10 cellular contexts compared by ENCODE assay signal in genomic region chrX:133413218-133413925, GRCh38. TPM values are rescaled to one million over a fixed set of nuclear protein-coding genes. Genes with fewer than 3 reads are reported as not detected.
DNase-seq lines count a peak whose midpoint lies in the region; ATAC-seq, FAIRE-seq and TF ChIP-seq lines count a peak whose summit lies in the region.
"Had no signal": no experiment of that assay in that cellular context is flagged by ENCODE, and none has a peak within 500 bp of the region (broad histone marks: within the 10 kb centered on the region; RNA-seq: fewer than 3 reads in every experiment).

No MANE protein-coding gene starts in this region.

- no peak overlapping the region for H4K8ac ChIP-seq in H1 (ENCODE audit: extremely low read depth, insufficient read depth, low read length)

- no peak overlapping the region for H2BK120ac ChIP-seq in H1 (replicated peaks; ENCODE audit: low read depth, low read length)

- no peak overlapping the region for H3K14ac ChIP-seq in H1 (ENCODE audit: insufficient read length)

- H3K27ac ChIP-seq in H1 (ENCODE audit: low read depth, low read length) (no peak overlapping the region), tibial artery (peak overlapping the region; percentile 84 to 86)

- intact Hi-C loops in mucosa of descending colon (cut with DNase I, micrococcal nuclease) = loop anchor here in 1 of 2 donors (10.0 kb wide), 1 partner anchor 79 kb away; no protein-coding TSS in a partner anchor
- intact Hi-C loops in tibial artery (cut with DNase I; ENCODE audit: low total_unique reads) = no loop called here

- no peak overlapping the region for H2AK5ac ChIP-seq in H1 (ENCODE audit: low read depth, low read length)

- H3K18ac ChIP-seq in H1 (ENCODE audit: extremely low read depth, low read length) = no peak overlapping the region; the same call in 1 of the 2 replicates

- 4% methylated on average over 14 of the region's 38 CpGs; no CpG with 5 or more reads in 1 of the 2 experiments for WGBS in H1 (ENCODE audit: extremely low coverage in 1 of 2, insufficient coverage in 1 of 2, insufficient read length in 1 of 2, insufficient replicate concordance in 2 of 2, low coverage in 1 of 2, low lambda C conversion rate in 2 of 2, missing lambda C conversion rate in 1 of 2), 2 experiments

- H3K23me2 ChIP-seq in H1 (ENCODE audit: low read depth, low read length) = peaks cover 7% of the 10 kb centered on the region; the same call in 1 of the 2 replicates

- no peak overlapping the region for H2BK20ac ChIP-seq in H1 (ENCODE audit: low read length)

- H3K4ac ChIP-seq in H1 (replicated peaks; ENCODE audit: insufficient read length, low read depth, low read length) = no peak overlapping the region

- peaks cover 17 to 27% of the 10 kb centered on the region in 2 experiments for H4K20me1 ChIP-seq in H1 (replicated peaks in 1 of 2; ENCODE audit: control insufficient read depth in 1 of 2, insufficient read depth in 2 of 2, low read length in 2 of 2)

- no peak for FAIRE-seq in H1 (lab: Jason Lieb, UNC)

- H3K9ac ChIP-seq in H1 (replicated peaks in 1 of 4; ENCODE audit: extremely low read depth in 1 of 4, low read depth in 3 of 4, low read length in 3 of 4) = peak overlapping the region in 1 of 4 experiments; percentile 48; a peak in 2 of 7 replicates

- H3K9me3 ChIP-seq in H1 (ENCODE audit: insufficient read depth in 2 of 2, low read depth in 1 of 2, low read length in 1 of 2) (no peaks in the 10 kb centered on the region), mucosa of descending colon (no peaks in the 10 kb centered on the region), tibial artery (no peaks in the 10 kb centered on the region)

- no peak overlapping the region for H2BK5ac ChIP-seq in H1 (ENCODE audit: low read depth, low read length)

- H3K4me1 ChIP-seq in H1 (replicated peaks in 1 of 4; ENCODE audit: control insufficient read depth in 3 of 4, insufficient read depth in 4 of 4, low read length in 3 of 4) = peaks cover 0 to 15% (median 6%) of the 10 kb centered on the region in 4 experiments; a peak in 4 of 7 replicates
- no peaks in the 10 kb centered on the region for H3K4me1 ChIP-seq in mucosa of descending colon (ENCODE audit: low read depth)
- H3K4me1 ChIP-seq in tibial artery = peaks cover 0 to 33% (median 2%) of the 10 kb centered on the region in 4 donors

- TF ChIP-seq RAD21 in H1 (IDR thresholded peaks at IDR 0.05 in 1 of 2, conservative IDR thresholded peaks at IDR 0.05 in 1 of 2; ENCODE audit: low read depth in 2 of 2, low read length in 2 of 2) = no peak

- DNase-seq in NCI-H69 (lab: John Stamatoyannopoulos, UW) (peak; percentile 7), H1 (ENCODE audit: low read depth in 1 of 2, low spot score in 2 of 2) (no peak), mucosa of descending colon (peak; percentile 5 to 46 (median 31)), tibial artery (peak; percentile 18 to 64), MV-4-11 (lab: John Stamatoyannopoulos, UW) (no peak), putamen (ENCODE audit: low spot score) (no peak)
- DNase-seq: NCI-H1930, SIG-M5 had no signal

- TF ChIP-seq POLR2A in H1 (IDR thresholded peaks at IDR 0.05; ENCODE audit: control extremely low read depth in 1 of 2, low read depth in 2 of 2, low read length in 2 of 2) = no peak

- POLR2A ChIA-PET in H1 (lab: Charles Lee; ENCODE audit: partially characterized antibody) = interaction anchor here (1.2 to 1.4 kb wide), 3 partner anchors 29 to 255 kb away, joined by 4 read pairs; no protein-coding TSS in a partner anchor

- no peak overlapping the region for H3K23ac ChIP-seq in H1 (ENCODE audit: insufficient read length)

- H2BK15ac ChIP-seq in H1 (ENCODE audit: low read length) = no peak overlapping the region

- H3K79me1 ChIP-seq in H1 (ENCODE audit: low read depth, low read length) = peaks cover 7% of the 10 kb centered on the region; the same call in 1 of the 2 replicates

- no peak for TF ChIP-seq CTCF in H1 (IDR thresholded peaks at IDR 0.05; ENCODE audit: control extremely low read depth in 1 of 3, insufficient read depth in 1 of 3, low read depth in 1 of 3, low read length in 3 of 3)
- no peak for TF ChIP-seq CTCF in mucosa of descending colon (IDR thresholded peaks at IDR 0.05)
- TF ChIP-seq CTCF in tibial artery (IDR thresholded peaks at IDR 0.05) = no peak

- H3K27me3 ChIP-seq in H1 (replicated peaks in 1 of 4; ENCODE audit: control insufficient read depth in 3 of 4, extremely low read depth in 1 of 4, insufficient read depth in 3 of 4, low read length in 3 of 4) (no peaks in the 10 kb centered on the region), tibial artery (no peaks in the 10 kb centered on the region)

- no peak overlapping the region for H3K56ac ChIP-seq in H1 (replicated peaks; ENCODE audit: insufficient read length, low read depth, low read length)

- H3K4me3 ChIP-seq in H1 (ENCODE audit: extremely low read depth in 1 of 4, insufficient read depth in 2 of 4, low read depth in 3 of 4, low read length in 4 of 4) (peak overlapping the region; percentile 72 to 97 (median 86)), mucosa of descending colon (peak overlapping the region; percentile 36), tibial artery (peak overlapping the region; percentile 77 to 81)

- H3K36me3 ChIP-seq in H1 (ENCODE audit: control insufficient read depth in 2 of 4, insufficient read depth in 4 of 4, low read length in 3 of 4) (peaks cover 2 to 29% (median 11%) of the 10 kb centered on the region in 4 experiments; a peak in 7 of 8 replicates), mucosa of descending colon (ENCODE audit: low read depth) (no peaks in the 10 kb centered on the region), tibial artery (no peaks in the 10 kb centered on the region)

- ATAC-seq in mucosa of descending colon (no peak), HG02571 (IDR thresholded peaks at IDR 0.05; ENCODE audit: unreplicated experiment) (no peak), HG03039 (IDR thresholded peaks at IDR 0.05; ENCODE audit: unreplicated experiment) (no peak)

- TF ChIP-seq EP300 in H1 (IDR thresholded peaks at IDR 0.05; ENCODE audit: borderline replicate concordance in 1 of 2, low read depth in 2 of 2, low read length in 2 of 2) = no peak

- no peak overlapping the region for H4K5ac ChIP-seq in H1 (ENCODE audit: insufficient read length, low read depth, low read length)

- no peak overlapping the region for H2AFZ ChIP-seq in H1 (ENCODE audit: low read length)

- peak overlapping the region; percentile 71 to 75 for H3K4me2 ChIP-seq in H1 (ENCODE audit: insufficient read depth in 1 of 2, low read depth in 2 of 2, low read length in 2 of 2)

- CTCF ChIA-PET in H1 (lab: Charles Lee; ENCODE audit: partially characterized antibody) = interaction anchor here (1.3 to 1.6 kb wide), 2 partner anchors 15 to 257 kb away, joined by 3 to 5 read pairs; no protein-coding TSS in a partner anchor

- no peak overlapping the region for H4K91ac ChIP-seq in H1 (replicated peaks; ENCODE audit: insufficient read length, low read length)

- no peak overlapping the region for H2BK12ac ChIP-seq in H1 (ENCODE audit: low read depth, low read length)

- H3K79me2 ChIP-seq in H1 (ENCODE audit: control insufficient read depth in 1 of 2, insufficient read depth in 2 of 2, low read length in 2 of 2) = peaks cover 38 to 67% of the 10 kb centered on the region in 2 experiments

TF ChIP-seq in H1, 55 proteins besides CTCF, POLR2A, EP300 and RAD21:
- TF ChIP-seq KDM4A (IDR thresholded peaks at IDR 0.05; ENCODE audit: low read depth, low read length, severe bottlenecking) (no peak), KDM1A (IDR thresholded peaks at IDR 0.05; ENCODE audit: borderline replicate concordance, low read length) (no peak), NRF1 (IDR thresholded peaks at IDR 0.05; ENCODE audit: low read depth, low read length) (no peak), SIX5 (IDR thresholded peaks at IDR 0.05; ENCODE audit: low read depth, low read length) (no peak)

RNA-seq across cellular contexts. Expression of gene GPC4, which starts 1.9 kb away (rescaled TPM):
- total RNA-seq in H1 (2021; fragmentation: NEBNext Ultra II Directional; extraction: Animal tissue kit (Norgen Biotek cat#: 25700)) = 225 and 230 TPM in 2 replicates
- 46.8 and 52.0 TPM in 2 replicates for polyA plus RNA-seq in H1 (2011; rRNA removed)
- 48.3 TPM for polyA plus RNA-seq in H1 (2011; cell fraction: cytosol; rRNA removed)
- 47.3 TPM for polyA plus RNA-seq in H1 (2011; cell fraction: nucleus; rRNA removed)
- polyA plus RNA-seq in H1 (2012, experiment 1 of 2) = 125 to 163 TPM (median 149 TPM) in 4 replicates
- polyA plus RNA-seq in H1 (2012, experiment 2 of 2) = 62.4 TPM
- 226 TPM for polyA plus RNA-seq in H1 (2013, experiment 1 of 2)
- polyA plus RNA-seq in H1 (2013, experiment 2 of 2) = 230 TPM
- 72.3 and 79.2 TPM in 2 replicates for polyA minus RNA-seq in H1 (2011; rRNA and poly(A)+ RNA removed)
- polyA minus RNA-seq in H1 (2011; cell fraction: cytosol; rRNA and poly(A)+ RNA removed) = 82.6 TPM
- 53.9 TPM for polyA minus RNA-seq in H1 (2011; cell fraction: nucleus; rRNA and poly(A)+ RNA removed)
- total RNA-seq in mucosa of descending colon = 10 to 100 TPM; 12.7 to 33.5 (median 18.4) TPM

Comparison
In these comparisons a context has a peak if more than half of its experiments do, and no peak if none do; other contexts are left out.
1. DNase-seq: peak in NCI-H69 (single experiment), mucosa of descending colon (3 of 3) and tibial artery (2 of 2); none in H1 (0 of 2), MV-4-11 (single experiment) and putamen (single experiment).
2. H3K4me3 ChIP-seq: peak in every context shown above with its lines; median percentile 86 in H1; 79 in tibial artery; 36 in mucosa of descending colon.